1 cellular context compared by ENCODE assay signal in genomic region chr17:71830916-71831315, GRCh38.
TF ChIP-seq lines count a peak whose summit lies in the region.

No MANE protein-coding gene starts in this region.

TF ChIP-seq in GM12878, 131 proteins besides CTCF, POLR2A, EP300 and RAD21:
- TF ChIP-seq TAF1 (IDR thresholded peaks at IDR 0.05; ENCODE audit: borderline replicate concordance, low read depth, low read length): no peak
- no peak for TF ChIP-seq EED (IDR thresholded peaks at IDR 0.05; ENCODE audit: low read depth)
- no peak for TF ChIP-seq GABPA (IDR thresholded peaks at IDR 0.05; ENCODE audit: low read depth)
- no peak for TF ChIP-seq BACH1 (IDR thresholded peaks at IDR 0.05; ENCODE audit: borderline replicate concordance)
- TF ChIP-seq SKIL (IDR thresholded peaks at IDR 0.05; ENCODE audit: low read depth, poor library complexity, severe bottlenecking): no peak
- TF ChIP-seq MLLT1 (IDR thresholded peaks at IDR 0.05): no peak
- no peak for TF ChIP-seq IKZF2 (IDR thresholded peaks at IDR 0.05)
- no peak for TF ChIP-seq ATF2 (IDR thresholded peaks at IDR 0.05; ENCODE audit: low read length)
- TF ChIP-seq TCF12 (IDR thresholded peaks at IDR 0.05; ENCODE audit: low read depth, low read length): no peak
- no peak for TF ChIP-seq ZZZ3 (IDR thresholded peaks at IDR 0.05; ENCODE audit: control insufficient read depth, insufficient read length, low read depth)
- TF ChIP-seq NBN (IDR thresholded peaks at IDR 0.05): no peak
- no peak for TF ChIP-seq TCF3 (IDR thresholded peaks at IDR 0.05; ENCODE audit: borderline replicate concordance, insufficient read depth, low read depth, low read length)
- TF ChIP-seq RBBP5 (conservative IDR thresholded peaks at IDR 0.05): no peak
- TF ChIP-seq PBX3 (IDR thresholded peaks at IDR 0.05; ENCODE audit: insufficient replicate concordance, low read depth, low read length): no peak
TF ChIP-seq in GM12878: peak in this region for 0.
